ENCODE assay signal across 9 cellular contexts in the genomic region with DNA sequence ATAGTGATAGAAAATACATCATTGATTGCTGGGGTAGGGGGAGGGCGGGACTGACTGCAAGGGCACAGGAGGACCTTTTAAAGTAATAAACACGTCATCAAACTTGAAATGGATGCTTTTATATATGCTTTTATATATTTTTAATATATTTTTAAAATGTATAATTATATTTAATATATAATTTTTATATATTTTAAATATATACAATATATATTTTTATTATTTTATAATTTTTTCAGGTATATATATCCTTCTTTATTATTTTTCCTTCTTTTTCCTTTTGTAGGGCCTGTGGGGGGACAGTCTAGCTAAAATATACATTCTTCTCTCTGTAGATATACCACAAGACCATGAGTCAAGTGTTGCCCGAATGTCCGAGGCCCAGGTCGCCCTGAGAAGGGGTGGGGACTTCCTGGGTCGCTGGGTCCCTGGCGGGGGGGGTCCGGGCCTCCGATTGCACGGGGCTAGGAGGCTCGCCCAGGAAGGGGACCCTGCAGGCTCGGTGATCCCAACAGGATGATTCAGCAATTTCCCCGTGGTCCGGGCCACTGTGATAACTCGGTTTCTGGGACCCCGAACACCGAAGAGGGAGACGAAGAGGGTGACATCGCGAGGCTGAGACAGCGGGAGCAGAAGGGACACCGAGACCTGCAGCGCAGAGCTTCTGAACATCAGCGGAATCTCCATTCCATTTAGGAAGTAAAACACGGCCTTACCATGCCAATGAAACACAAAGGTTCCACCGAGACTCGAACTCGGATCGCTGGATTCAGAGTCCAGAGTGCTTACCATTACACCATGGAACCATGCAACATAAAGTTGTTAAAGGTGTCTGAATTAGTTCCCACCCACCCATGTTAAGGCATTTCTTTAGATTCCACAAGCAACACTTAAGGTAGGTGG.
DNase-seq lines count a peak whose midpoint lies in the region.
"Had no signal": no experiment of that assay in that cellular context is flagged by ENCODE, and none has a peak within 500 bp of the region (broad histone marks: within the 10 kb centered on the region; RNA-seq: fewer than 3 reads in every experiment).

No MANE protein-coding gene starts in this region.

- no peaks in the 10 kb centered on the region for H3K79me1 ChIP-seq in neuronal stem cell (ENCODE audit: low read depth, low read length)

- H3K27me3 ChIP-seq in NT2/D1 (ENCODE audit: insufficient read depth, insufficient read length) (no peaks in the 10 kb centered on the region), neuronal stem cell (ENCODE audit: control insufficient read depth in 3 of 3, insufficient read depth in 3 of 3, low read depth in 1 of 3, low read length in 3 of 3) (peaks cover 0 to 39% (median 0%) of the 10 kb centered on the region in 3 experiments)

- H3K4me3 ChIP-seq in NT2/D1 (ENCODE audit: insufficient read length, low read depth) (peak overlapping the region; percentile 36), neuronal stem cell (ENCODE audit: low read length in 2 of 2) (peak overlapping the region in 1 of 2 donors; percentile 51)

- H3K4me2 ChIP-seq in neuronal stem cell (ENCODE audit: insufficient read depth, low read length, poor library complexity, severe bottlenecking): peak overlapping the region; percentile 83

- H2AFZ ChIP-seq in neuronal stem cell (ENCODE audit: low read length): peak overlapping the region; percentile 45

- no peak overlapping the region for H2BK120ac ChIP-seq in neuronal stem cell (ENCODE audit: low read depth, low read length)

- H2BK12ac ChIP-seq in neuronal stem cell (ENCODE audit: low read length): no peak overlapping the region

- H2BK5ac ChIP-seq in neuronal stem cell (ENCODE audit: low read length): no peak overlapping the region

- H3K23ac ChIP-seq in neuronal stem cell (ENCODE audit: low read depth, low read length, poor library complexity): no peak overlapping the region

- H2AK5ac ChIP-seq in neuronal stem cell (ENCODE audit: low read depth, low read length): no peak overlapping the region

- DNase-seq in ELF-1 (ENCODE audit: low read depth, low spot score): peak; percentile 93
- DNase-seq in NT2/D1 (ENCODE audit: low read depth, low spot score): no peak
- peak; percentile 72 for DNase-seq in ecto neural progenitor cell (ENCODE audit: low spot score)
- peak; percentile 40 for DNase-seq in neuronal stem cell (ENCODE audit: low spot score)
- no peak for DNase-seq in cerebellum (ENCODE audit: low spot score)
- DNase-seq in SW480 (ENCODE audit: low spot score): no peak
- DNase-seq in NCI-H345 (lab: John Stamatoyannopoulos, UW): no peak
- no peak for DNase-seq in HUDEP-2 (lab: John Stamatoyannopoulos, UW; ENCODE audit: unreplicated experiment in 76 of 76)
- DNase-seq: heart right ventricle had no signal

- H3K9me3 ChIP-seq in NT2/D1 (ENCODE audit: insufficient read depth, low read length): no peaks in the 10 kb centered on the region
- no peaks in the 10 kb centered on the region for H3K9me3 ChIP-seq in neuronal stem cell (replicated peaks in 1 of 2; ENCODE audit: control insufficient read depth in 2 of 2, insufficient read depth in 1 of 2, low read depth in 1 of 2, low read length in 2 of 2)
- H3K9me3 ChIP-seq: heart right ventricle had no signal

- H3K18ac ChIP-seq in neuronal stem cell (ENCODE audit: low read length): peak overlapping the region; percentile 68

- H2BK15ac ChIP-seq in neuronal stem cell (ENCODE audit: low read length): no peak overlapping the region

- H3K4me1 ChIP-seq in NT2/D1 (ENCODE audit: insufficient read depth, insufficient read length) (peaks cover 3% of the 10 kb centered on the region), neuronal stem cell (ENCODE audit: control insufficient read depth in 2 of 2, insufficient read depth in 1 of 2, low read depth in 1 of 2, low read length in 2 of 2) (peaks cover 0 to 3% of the 10 kb centered on the region in 2 donors)

- no peak overlapping the region for H3K4ac ChIP-seq in neuronal stem cell (ENCODE audit: low read length)

- H3K9ac ChIP-seq in NT2/D1 (ENCODE audit: insufficient read length, low read depth): peak overlapping the region; percentile 57
- H3K9ac ChIP-seq in neuronal stem cell (ENCODE audit: low read depth, low read length, poor library complexity): no peak overlapping the region

- no peak overlapping the region for H4K91ac ChIP-seq in neuronal stem cell (ENCODE audit: low read depth, low read length, poor library complexity)

- no CpG with 5 or more reads among the region's 29 CpGs for whole genome bisulfite sequencing in neuronal stem cell (ENCODE audit: extremely low coverage in 2 of 2, insufficient read length in 2 of 2, insufficient replicate concordance in 1 of 2), 2 donors

- H3K14ac ChIP-seq in neuronal stem cell (ENCODE audit: low read length): no peak overlapping the region

- H3K27ac ChIP-seq in neuronal stem cell (replicated peaks; ENCODE audit: low read length): peak overlapping the region; percentile 28
- H3K27ac ChIP-seq: heart right ventricle had no signal

- H3K36me3 ChIP-seq in NT2/D1 (ENCODE audit: insufficient read depth, insufficient read length, low read length) (no peaks in the 10 kb centered on the region), neuronal stem cell (replicated peaks in 1 of 2; ENCODE audit: control insufficient read depth in 2 of 2, insufficient read depth in 2 of 2, low read length in 2 of 2) (no peaks in the 10 kb centered on the region)
- H3K36me3 ChIP-seq: heart right ventricle had no signal

- H4K8ac ChIP-seq in neuronal stem cell (ENCODE audit: low read depth, low read length): no peak overlapping the region

Comparison
In these comparisons a context has a peak if more than half of its experiments do, and no peak if none do; other contexts are left out.
1. DNase-seq: peak in ELF-1 (single experiment), ecto neural progenitor cell (single experiment) and neuronal stem cell (single experiment); none in NT2/D1 (single experiment), cerebellum (single experiment), SW480 (single experiment), NCI-H345 (single experiment) and HUDEP-2 (0 of 76).